ENCODE assay signal across 11 cellular contexts in the genomic region with DNA sequence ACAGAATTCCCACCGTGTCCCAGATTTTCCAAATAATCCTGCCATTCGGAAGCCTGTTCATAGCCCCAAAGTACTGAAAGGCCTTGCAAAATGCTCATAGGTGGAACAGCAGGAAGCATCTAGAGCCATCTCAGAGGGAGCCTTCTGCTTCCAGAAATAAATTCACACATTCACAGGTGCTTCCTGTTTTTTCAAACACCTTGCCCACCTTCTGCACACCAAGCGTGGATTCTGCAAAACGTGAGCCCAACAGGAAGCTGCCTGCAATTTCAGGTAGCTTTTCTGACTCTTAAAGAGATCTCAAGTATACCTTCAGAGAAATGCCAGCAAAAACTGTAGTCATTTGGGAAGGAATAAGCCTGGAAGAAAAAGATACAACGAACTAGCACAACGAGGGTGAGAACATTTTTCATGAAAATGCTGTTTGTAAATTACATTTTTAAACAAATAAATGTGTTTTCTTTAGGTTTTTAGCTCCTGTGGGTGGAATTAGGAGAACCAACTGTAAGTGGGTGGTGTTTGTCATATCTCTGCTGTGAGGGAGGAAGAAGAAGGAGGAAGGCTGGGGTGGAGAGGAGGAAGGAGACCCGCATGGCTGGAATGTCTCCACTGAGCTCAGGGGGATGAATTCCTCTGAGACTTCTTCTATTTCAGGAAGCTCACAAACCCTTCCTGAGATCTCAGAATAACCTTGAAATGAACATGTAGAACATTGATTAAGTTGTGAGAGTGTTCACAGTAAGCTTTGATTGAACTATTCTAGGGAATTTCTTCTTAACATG. TPM values are rescaled to one million over a fixed set of nuclear protein-coding genes. Genes with fewer than 3 reads are reported as not detected.
A peak's percentile ranks its signal among the peaks of the same experiment; 100 is the strongest.
DNase-seq lines count a peak whose midpoint lies in the region; ATAC-seq and TF ChIP-seq lines count a peak whose summit lies in the region.
"Had no signal": no experiment of that assay in that cellular context is flagged by ENCODE, and none has a peak within 500 bp of the region (broad histone marks: within the 10 kb centered on the region; RNA-seq: fewer than 3 reads in every experiment).

TSS of gene IFNG-AS1 (plus strand) at position 264 of the 782 bp plus-strand sequence.

- peaks cover 14 to 15% of the 10 kb centered on the region in 2 donors for H3K4me1 ChIP-seq in naive thymus-derived CD4-positive, alpha-beta T cell (ENCODE audit: control insufficient read depth in 2 of 2, insufficient read depth in 2 of 2, low read length in 2 of 2)
- H3K4me1 ChIP-seq in breast epithelium, result no peaks in the 10 kb centered on the region

- H3K27me3 ChIP-seq in naive thymus-derived CD4-positive, alpha-beta T cell (ENCODE audit: control insufficient read depth in 2 of 2, insufficient read depth in 2 of 2, low read length in 2 of 2), result no peaks in the 10 kb centered on the region
- H3K27me3 ChIP-seq in breast epithelium, result no peaks in the 10 kb centered on the region
- H3K27me3 ChIP-seq: brain microvascular endothelial cell had no signal

- peaks cover 0 to 13% (median 0%) of the 10 kb centered on the region in 11 donors for H3K9me3 Mint-ChIP-seq in naive thymus-derived CD4-positive, alpha-beta T cell

- no peak for TF ChIP-seq POLR2A in breast epithelium (IDR thresholded peaks at IDR 0.05)

- H3K9me3 ChIP-seq in naive thymus-derived CD4-positive, alpha-beta T cell (ENCODE audit: control insufficient read depth in 2 of 3, low read length in 3 of 3), result no peaks in the 10 kb centered on the region
- no peaks in the 10 kb centered on the region for H3K9me3 ChIP-seq in breast epithelium

- POLR2A ChIA-PET in naive thymus-derived CD4-positive, alpha-beta T cell (lab: Charles Lee), result interaction anchor here (0.5 kb wide), 1 partner anchor 191 kb away, joined by 3 read pairs; no protein-coding TSS in a partner anchor

- DNase-seq in NCI-H748 (lab: John Stamatoyannopoulos, UW; ENCODE audit: unreplicated experiment) (peak; percentile 13), NCI-H748 treated with DMSO at 0.1 percent for 48 hours (lab: John Stamatoyannopoulos, UW) (no peak), NCI-H69 (lab: John Stamatoyannopoulos, UW) (peak; percentile 23), breast epithelium (ENCODE audit: low spot score in 2 of 2) (no peak), KG1 (lab: John Stamatoyannopoulos, UW) (no peak), NCI-H187 (lab: John Stamatoyannopoulos, UW) (no peak)
- peak in 5 of 9 donors; percentile 9 to 37 (median 17) for DNase-seq in naive thymus-derived CD4-positive, alpha-beta T cell
- DNase-seq: brain microvascular endothelial cell, NCI-H446 had no signal

- H3K27ac Mint-ChIP-seq in naive thymus-derived CD4-positive, alpha-beta T cell, result peak within 1 kb of the TSS; percentile 14 to 89 (median 78)

- peaks cover 15 to 35% (median 31%) of the 10 kb centered on the region in 7 donors for H3K4me1 Mint-ChIP-seq in naive thymus-derived CD4-positive, alpha-beta T cell
- H3K4me1 Mint-ChIP-seq: neural crest cell had no signal

- peak; percentile 58 for ATAC-seq in GM21723 (IDR thresholded peaks at IDR 0.05; ENCODE audit: unreplicated experiment)
- ATAC-seq in naive thymus-derived CD4-positive, alpha-beta T cell, result peak; percentile 26

- intact Hi-C loops in naive thymus-derived CD4-positive, alpha-beta T cell (cut with micrococcal nuclease), result no loop called here
- intact Hi-C loops in breast epithelium (cut with DNase I; ENCODE audit: low total_unique reads), result no loop called here

- peaks cover 0 to 7% (median 4%) of the 10 kb centered on the region in 5 donors for H3K27me3 Mint-ChIP-seq in naive thymus-derived CD4-positive, alpha-beta T cell

- peak within 1 kb of the TSS; percentile 55 to 78 (median 69) for H3K4me3 Mint-ChIP-seq in naive thymus-derived CD4-positive, alpha-beta T cell
- H3K4me3 Mint-ChIP-seq: neural crest cell had no signal

- no peaks in the 10 kb centered on the region for H3K36me3 ChIP-seq in naive thymus-derived CD4-positive, alpha-beta T cell (ENCODE audit: control insufficient read depth in 2 of 3, insufficient read depth in 3 of 3, low read length in 3 of 3)
- no peaks in the 10 kb centered on the region for H3K36me3 ChIP-seq in breast epithelium
- H3K36me3 ChIP-seq: brain microvascular endothelial cell had no signal

- peak within 1 kb of the TSS; percentile 39 for H3K27ac ChIP-seq in naive thymus-derived CD4-positive, alpha-beta T cell (ENCODE audit: low read depth, low read length)
- no peak within 1 kb of the TSS for H3K27ac ChIP-seq in breast epithelium
- H3K27ac ChIP-seq: brain microvascular endothelial cell had no signal

- TF ChIP-seq CTCF in breast epithelium (IDR thresholded peaks at IDR 0.05), result no peak

- peaks cover 0 to 2% (median 0%) of the 10 kb centered on the region in 5 donors for H3K36me3 Mint-ChIP-seq in naive thymus-derived CD4-positive, alpha-beta T cell

- CTCF ChIA-PET in naive thymus-derived CD4-positive, alpha-beta T cell (lab: Charles Lee), result interaction anchor here (0.6 to 1.3 kb wide), 4 partner anchors 14 to 847 kb away, joined by 3 read pairs; no protein-coding TSS in a partner anchor

- H3K4me3 ChIP-seq in naive thymus-derived CD4-positive, alpha-beta T cell (ENCODE audit: low read length), result peak within 1 kb of the TSS; percentile 42
- H3K4me3 ChIP-seq in breast epithelium, result no peak within 1 kb of the TSS

RNA-seq across cellular contexts. Expression of gene IFNG-AS1, which starts in this region (rescaled TPM):
- 1 to 10 TPM in 3 of 5 experiments, under 1 TPM in 2; 0.31 to 2.4 (median 1.5) TPM for total RNA-seq in naive thymus-derived CD4-positive, alpha-beta T cell
- 1 to 10 TPM in 1 of 2 donors, under 1 TPM in 1; 0.17 to 2.2 TPM for polyA plus RNA-seq in naive thymus-derived CD4-positive, alpha-beta T cell
- under 1 TPM in 1 of 3 donors, not detected in 2; 0.16 TPM for total RNA-seq in breast epithelium
- total RNA-seq: neural crest cell had no signal

Comparison
In these comparisons a context has a peak if more than half of its experiments do, and no peak if none do; other contexts are left out.
1. DNase-seq: peak in NCI-H748 (single experiment), NCI-H69 (single experiment) and naive thymus-derived CD4-positive, alpha-beta T cell (5 of 9); none in NCI-H748 treated with DMSO at 0.1 percent for 48 hours (single experiment), breast epithelium (0 of 2), KG1 (single experiment) and NCI-H187 (0 of 2).